1 cellular context compared by ENCODE assay signal in genomic region chr15:69462493-69463181, GRCh38.
TF ChIP-seq lines count a peak whose summit lies in the region.

No MANE protein-coding gene starts in this region.

TF ChIP-seq in GM12878, 131 proteins besides CTCF, POLR2A, EP300 and RAD21 (continued from another document and continues in another):
- TF ChIP-seq, protein P1, sequence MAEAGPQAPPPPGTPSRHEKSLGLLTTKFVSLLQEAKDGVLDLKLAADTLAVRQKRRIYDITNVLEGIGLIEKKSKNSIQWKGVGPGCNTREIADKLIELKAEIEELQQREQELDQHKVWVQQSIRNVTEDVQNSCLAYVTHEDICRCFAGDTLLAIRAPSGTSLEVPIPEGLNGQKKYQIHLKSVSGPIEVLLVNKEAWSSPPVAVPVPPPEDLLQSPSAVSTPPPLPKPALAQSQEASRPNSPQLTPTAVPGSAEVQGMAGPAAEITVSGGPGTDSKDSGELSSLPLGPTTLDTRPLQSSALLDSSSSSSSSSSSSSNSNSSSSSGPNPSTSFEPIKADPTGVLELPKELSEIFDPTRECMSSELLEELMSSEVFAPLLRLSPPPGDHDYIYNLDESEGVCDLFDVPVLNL (IDR thresholded peaks at IDR 0.05; ENCODE audit: low read depth, low read length): no peak
- TF ChIP-seq TAF1 (IDR thresholded peaks at IDR 0.05; ENCODE audit: borderline replicate concordance, low read depth, low read length) (no peak; the same call in 1 of the 2 replicates), ZBTB33 (IDR thresholded peaks at IDR 0.05) (no peak), RBBP5 (conservative IDR thresholded peaks at IDR 0.05) (no peak), CREB1 (IDR thresholded peaks at IDR 0.05; ENCODE audit: low read depth) (no peak), CBFB (IDR thresholded peaks at IDR 0.05; ENCODE audit: low read depth) (no peak), HCFC1 (IDR thresholded peaks at IDR 0.05; ENCODE audit: low read length) (no peak), TCF7 (IDR thresholded peaks at IDR 0.05; ENCODE audit: borderline replicate concordance) (no peak), NR2C1 (IDR thresholded peaks at IDR 0.05) (peak; percentile 69), SMAD1 (IDR thresholded peaks at IDR 0.05; ENCODE audit: low read depth, partially characterized antibody) (no peak), SMAD5 (IDR thresholded peaks at IDR 0.05; ENCODE audit: low read depth) (no peak), YBX1 (IDR thresholded peaks at IDR 0.05) (no peak), IRF4 (IDR thresholded peaks at IDR 0.05; ENCODE audit: low read depth, low read length) (0 out of 2 replicates have a peak, but pooled peaks have one; percentile 14), SUPT20H (IDR thresholded peaks at IDR 0.05; ENCODE audit: borderline replicate concordance, control insufficient read depth, low read depth, low read length) (no peak), ESRRA (IDR thresholded peaks at IDR 0.05; ENCODE audit: low read length) (no peak), KAT2A (conservative IDR thresholded peaks at IDR 0.05; ENCODE audit: control insufficient read depth, low read depth, low read length) (no peak), MLLT1 (IDR thresholded peaks at IDR 0.05) (0 out of 2 replicates have a peak, but pooled peaks have one; percentile 31), SRF (IDR thresholded peaks at IDR 0.05; ENCODE audit: low read depth in 2 of 2, low read length in 2 of 2) (no peak), SPI1 (IDR thresholded peaks at IDR 0.05; ENCODE audit: borderline replicate concordance, insufficient read depth, low read depth, low read length) (no peak), ZZZ3 (IDR thresholded peaks at IDR 0.05; ENCODE audit: control insufficient read depth, insufficient read length, low read depth) (no peak), STAT3 (IDR thresholded peaks at IDR 0.05; ENCODE audit: low read depth, low read length) (no peak), MXI1 (IDR thresholded peaks at IDR 0.05; ENCODE audit: low read depth, low read length) (peak; percentile 34; the same call in 1 of the 2 replicates), ZNF274 (IDR thresholded peaks at IDR 0.05; ENCODE audit: insufficient read depth, insufficient read length) (no peak), NFIC (IDR thresholded peaks at IDR 0.05; ENCODE audit: low read depth, low read length) (no peak), NFXL1 (IDR thresholded peaks at IDR 0.05; ENCODE audit: borderline replicate concordance) (no peak), RELB (IDR thresholded peaks at IDR 0.05; ENCODE audit: low read depth) (no peak), ZNF24 (IDR thresholded peaks at IDR 0.05) (no peak), SMC3 (IDR thresholded peaks at IDR 0.05; ENCODE audit: borderline replicate concordance, low read length) (no peak), STAT1 (conservative IDR thresholded peaks at IDR 0.05) (no peak; the same call in 1 of the 2 replicates), USF1 (IDR thresholded peaks at IDR 0.05; ENCODE audit: borderline replicate concordance, extremely low read length, insufficient read depth, low read depth, low read length) (peak; percentile 15), BHLHE40 (IDR thresholded peaks at IDR 0.05; ENCODE audit: borderline replicate concordance in 1 of 2, low read depth in 2 of 2, low read length in 1 of 2) (peak in 1 of 2 experiments; percentile 25; a peak in 1 of 4 replicates), PML (IDR thresholded peaks at IDR 0.05; ENCODE audit: low read length) (peak; percentile 55; the same call in 1 of the 2 replicates), FOS (IDR thresholded peaks at IDR 0.05; ENCODE audit: borderline replicate concordance, extremely low read depth, insufficient read length) (no peak), MTA2 (IDR thresholded peaks at IDR 0.05; ENCODE audit: low read depth) (peak; percentile 44; the same call in 1 of the 2 replicates), IKZF2 (IDR thresholded peaks at IDR 0.05) (peak; percentile 64 to 70), MEF2A (IDR thresholded peaks at IDR 0.05; ENCODE audit: insufficient read depth, low read depth, low read length) (no peak), SREBF1 (IDR thresholded peaks at IDR 0.05; ENCODE audit: low read length) (no peak), PAX8 (IDR thresholded peaks at IDR 0.05) (no peak), CEBPZ (IDR thresholded peaks at IDR 0.05; ENCODE audit: low read depth, low read length) (no peak), CHD4 (IDR thresholded peaks at IDR 0.05) (no peak), CREM (IDR thresholded peaks at IDR 0.05; ENCODE audit: low read depth) (0 out of 2 replicates have a peak, but pooled peaks have one; percentile 11), SMARCA5 (IDR thresholded peaks at IDR 0.05) (peak; percentile 72; the same call in 1 of the 2 replicates), BRCA1 (IDR thresholded peaks at IDR 0.05; ENCODE audit: low read depth, low read length) (no peak)
- TF ChIP-seq, protein P2, sequence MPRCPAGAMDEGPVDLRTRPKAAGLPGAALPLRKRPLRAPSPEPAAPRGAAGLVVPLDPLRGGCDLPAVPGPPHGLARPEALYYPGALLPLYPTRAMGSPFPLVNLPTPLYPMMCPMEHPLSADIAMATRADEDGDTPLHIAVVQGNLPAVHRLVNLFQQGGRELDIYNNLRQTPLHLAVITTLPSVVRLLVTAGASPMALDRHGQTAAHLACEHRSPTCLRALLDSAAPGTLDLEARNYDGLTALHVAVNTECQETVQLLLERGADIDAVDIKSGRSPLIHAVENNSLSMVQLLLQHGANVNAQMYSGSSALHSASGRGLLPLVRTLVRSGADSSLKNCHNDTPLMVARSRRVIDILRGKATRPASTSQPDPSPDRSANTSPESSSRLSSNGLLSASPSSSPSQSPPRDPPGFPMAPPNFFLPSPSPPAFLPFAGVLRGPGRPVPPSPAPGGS (IDR thresholded peaks at IDR 0.05; ENCODE audit: borderline replicate concordance, insufficient read depth, low read depth, low read length, poor library complexity, severe bottlenecking): no peak
- TF ChIP-seq, protein P3, sequence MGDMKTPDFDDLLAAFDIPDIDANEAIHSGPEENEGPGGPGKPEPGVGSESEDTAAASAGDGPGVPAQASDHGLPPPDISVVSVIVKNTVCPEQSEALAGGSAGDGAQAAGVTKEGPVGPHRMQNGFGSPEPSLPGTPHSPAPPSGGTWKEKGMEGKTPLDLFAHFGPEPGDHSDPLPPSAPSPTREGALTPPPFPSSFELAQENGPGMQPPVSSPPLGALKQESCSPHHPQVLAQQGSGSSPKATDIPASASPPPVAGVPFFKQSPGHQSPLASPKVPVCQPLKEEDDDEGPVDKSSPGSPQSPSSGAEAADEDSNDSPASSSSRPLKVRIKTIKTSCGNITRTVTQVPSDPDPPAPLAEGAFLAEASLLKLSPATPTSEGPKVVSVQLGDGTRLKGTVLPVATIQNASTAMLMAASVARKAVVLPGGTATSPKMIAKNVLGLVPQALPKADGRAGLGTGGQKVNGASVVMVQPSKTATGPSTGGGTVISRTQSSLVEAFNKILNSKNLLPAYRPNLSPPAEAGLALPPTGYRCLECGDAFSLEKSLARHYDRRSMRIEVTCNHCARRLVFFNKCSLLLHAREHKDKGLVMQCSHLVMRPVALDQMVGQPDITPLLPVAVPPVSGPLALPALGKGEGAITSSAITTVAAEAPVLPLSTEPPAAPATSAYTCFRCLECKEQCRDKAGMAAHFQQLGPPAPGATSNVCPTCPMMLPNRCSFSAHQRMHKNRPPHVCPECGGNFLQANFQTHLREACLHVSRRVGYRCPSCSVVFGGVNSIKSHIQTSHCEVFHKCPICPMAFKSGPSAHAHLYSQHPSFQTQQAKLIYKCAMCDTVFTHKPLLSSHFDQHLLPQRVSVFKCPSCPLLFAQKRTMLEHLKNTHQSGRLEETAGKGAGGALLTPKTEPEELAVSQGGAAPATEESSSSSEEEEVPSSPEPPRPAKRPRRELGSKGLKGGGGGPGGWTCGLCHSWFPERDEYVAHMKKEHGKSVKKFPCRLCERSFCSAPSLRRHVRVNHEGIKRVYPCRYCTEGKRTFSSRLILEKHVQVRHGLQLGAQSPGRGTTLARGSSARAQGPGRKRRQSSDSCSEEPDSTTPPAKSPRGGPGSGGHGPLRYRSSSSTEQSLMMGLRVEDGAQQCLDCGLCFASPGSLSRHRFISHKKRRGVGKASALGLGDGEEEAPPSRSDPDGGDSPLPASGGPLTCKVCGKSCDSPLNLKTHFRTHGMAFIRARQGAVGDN (IDR thresholded peaks at IDR 0.05): peak; percentile 78
- TF ChIP-seq, protein P4, sequence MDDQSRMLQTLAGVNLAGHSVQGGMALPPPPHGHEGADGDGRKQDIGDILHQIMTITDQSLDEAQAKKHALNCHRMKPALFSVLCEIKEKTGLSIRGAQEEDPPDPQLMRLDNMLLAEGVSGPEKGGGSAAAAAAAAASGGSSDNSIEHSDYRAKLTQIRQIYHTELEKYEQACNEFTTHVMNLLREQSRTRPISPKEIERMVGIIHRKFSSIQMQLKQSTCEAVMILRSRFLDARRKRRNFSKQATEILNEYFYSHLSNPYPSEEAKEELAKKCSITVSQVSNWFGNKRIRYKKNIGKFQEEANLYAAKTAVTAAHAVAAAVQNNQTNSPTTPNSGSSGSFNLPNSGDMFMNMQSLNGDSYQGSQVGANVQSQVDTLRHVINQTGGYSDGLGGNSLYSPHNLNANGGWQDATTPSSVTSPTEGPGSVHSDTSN (IDR thresholded peaks at IDR 0.05; ENCODE audit: insufficient replicate concordance, low read depth, low read length): no peak
